ENCODE assay signal across 2 cellular contexts in the genomic region with DNA sequence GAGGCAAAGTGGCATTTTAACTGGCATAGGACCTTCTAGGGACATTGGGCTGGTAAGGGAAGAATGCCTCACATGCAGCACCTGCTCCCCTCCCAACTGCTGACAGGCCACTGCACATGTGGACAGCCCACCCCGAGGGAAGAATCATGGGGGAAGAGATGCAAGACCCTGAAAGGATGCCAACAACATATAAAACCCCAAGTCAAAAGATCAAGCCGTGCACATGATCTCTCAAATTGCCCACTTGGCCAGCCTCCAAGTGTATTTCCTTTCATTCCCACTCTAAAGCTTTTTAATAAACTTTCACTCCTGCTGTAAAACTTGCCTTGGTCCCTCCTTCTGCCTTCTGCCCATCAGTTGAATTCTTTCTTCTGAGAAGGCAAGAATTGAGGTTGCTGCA.
TF ChIP-seq lines count a peak whose summit lies in the region.

No MANE protein-coding gene starts in this region.

TF ChIP-seq in H1, 55 proteins besides CTCF, POLR2A, EP300 and RAD21 (continued from another document):
- TF ChIP-seq JUN (IDR thresholded peaks at IDR 0.05; ENCODE audit: low read depth, low read length), result no peak
- TF ChIP-seq, protein P1, sequence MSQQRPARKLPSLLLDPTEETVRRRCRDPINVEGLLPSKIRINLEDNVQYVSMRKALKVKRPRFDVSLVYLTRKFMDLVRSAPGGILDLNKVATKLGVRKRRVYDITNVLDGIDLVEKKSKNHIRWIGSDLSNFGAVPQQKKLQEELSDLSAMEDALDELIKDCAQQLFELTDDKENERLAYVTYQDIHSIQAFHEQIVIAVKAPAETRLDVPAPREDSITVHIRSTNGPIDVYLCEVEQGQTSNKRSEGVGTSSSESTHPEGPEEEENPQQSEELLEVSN (IDR thresholded peaks at IDR 0.05), result no peak
- TF ChIP-seq SP2 (IDR thresholded peaks at IDR 0.05; ENCODE audit: low read length), result no peak
- TF ChIP-seq FOSL1 (IDR thresholded peaks at IDR 0.05; ENCODE audit: insufficient read depth, low read depth, low read length), result no peak
- no peak for TF ChIP-seq POLR2AphosphoS5 (IDR thresholded peaks at IDR 0.05; ENCODE audit: low read depth, low read length)
- TF ChIP-seq SIN3A (conservative IDR thresholded peaks at IDR 0.05 in 1 of 2, IDR thresholded peaks at IDR 0.05 in 1 of 2; ENCODE audit: low read depth in 1 of 2, low read length in 2 of 2), result no peak
- no peak for TF ChIP-seq SP4 (IDR thresholded peaks at IDR 0.05; ENCODE audit: low read length)
- no peak for TF ChIP-seq SIRT6 (IDR thresholded peaks at IDR 0.05; ENCODE audit: low read length)
- no peak for TF ChIP-seq JUND (IDR thresholded peaks at IDR 0.05; ENCODE audit: low read length)
- TF ChIP-seq KDM5A (IDR thresholded peaks at IDR 0.05; ENCODE audit: low read length), result no peak
- no peak for TF ChIP-seq TAF7 (optimal IDR thresholded peaks at IDR 0.05; ENCODE audit: borderline replicate concordance, low read depth, low read length)
- TF ChIP-seq, protein P2, sequence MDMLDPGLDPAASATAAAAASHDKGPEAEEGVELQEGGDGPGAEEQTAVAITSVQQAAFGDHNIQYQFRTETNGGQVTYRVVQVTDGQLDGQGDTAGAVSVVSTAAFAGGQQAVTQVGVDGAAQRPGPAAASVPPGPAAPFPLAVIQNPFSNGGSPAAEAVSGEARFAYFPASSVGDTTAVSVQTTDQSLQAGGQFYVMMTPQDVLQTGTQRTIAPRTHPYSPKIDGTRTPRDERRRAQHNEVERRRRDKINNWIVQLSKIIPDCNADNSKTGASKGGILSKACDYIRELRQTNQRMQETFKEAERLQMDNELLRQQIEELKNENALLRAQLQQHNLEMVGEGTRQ (IDR thresholded peaks at IDR 0.05; ENCODE audit: low read length), result no peak
- no peak for TF ChIP-seq PHF8 (conservative IDR thresholded peaks at IDR 0.05; ENCODE audit: low read depth, low read length)
- no peak for TF ChIP-seq NRF1 (IDR thresholded peaks at IDR 0.05; ENCODE audit: low read depth, low read length)
- TF ChIP-seq TEAD4 (IDR thresholded peaks at IDR 0.05; ENCODE audit: low read depth, low read length), result no peak
- TF ChIP-seq SRF (IDR thresholded peaks at IDR 0.05; ENCODE audit: low read depth, low read length), result no peak
- no peak for TF ChIP-seq CBX5 (IDR thresholded peaks at IDR 0.05; ENCODE audit: low read depth, low read length)
TF ChIP-seq in H1: peak in this region for 0.

TF ChIP-seq in SK-N-SH, 30 proteins besides CTCF, POLR2A, EP300 and RAD21 (continued from another document):
- TF ChIP-seq RCOR1 (IDR thresholded peaks at IDR 0.05; ENCODE audit: low read length) (no peak), JUND (IDR thresholded peaks at IDR 0.05) (no peak), FOXJ3 (CRISPR knock-in tag; IDR thresholded peaks at IDR 0.05) (no peak), TEAD4 (IDR thresholded peaks at IDR 0.05; ENCODE audit: borderline replicate concordance, insufficient read depth) (no peak), RFX5 (IDR thresholded peaks at IDR 0.05; ENCODE audit: low read length) (no peak), GABPA (IDR thresholded peaks at IDR 0.05; ENCODE audit: low read depth) (no peak), CHD2 (IDR thresholded peaks at IDR 0.05; ENCODE audit: low read length, partially characterized antibody) (no peak), MEF2A (IDR thresholded peaks at IDR 0.05; ENCODE audit: borderline replicate concordance, low read depth) (no peak), NFIC (IDR thresholded peaks at IDR 0.05; ENCODE audit: borderline replicate concordance) (no peak), TAF1 (IDR thresholded peaks at IDR 0.05; ENCODE audit: borderline replicate concordance, low read depth, low read length) (no peak), SIN3A (IDR thresholded peaks at IDR 0.05; ENCODE audit: borderline replicate concordance, low read depth, low read length) (no peak)
- TF ChIP-seq, protein P3, sequence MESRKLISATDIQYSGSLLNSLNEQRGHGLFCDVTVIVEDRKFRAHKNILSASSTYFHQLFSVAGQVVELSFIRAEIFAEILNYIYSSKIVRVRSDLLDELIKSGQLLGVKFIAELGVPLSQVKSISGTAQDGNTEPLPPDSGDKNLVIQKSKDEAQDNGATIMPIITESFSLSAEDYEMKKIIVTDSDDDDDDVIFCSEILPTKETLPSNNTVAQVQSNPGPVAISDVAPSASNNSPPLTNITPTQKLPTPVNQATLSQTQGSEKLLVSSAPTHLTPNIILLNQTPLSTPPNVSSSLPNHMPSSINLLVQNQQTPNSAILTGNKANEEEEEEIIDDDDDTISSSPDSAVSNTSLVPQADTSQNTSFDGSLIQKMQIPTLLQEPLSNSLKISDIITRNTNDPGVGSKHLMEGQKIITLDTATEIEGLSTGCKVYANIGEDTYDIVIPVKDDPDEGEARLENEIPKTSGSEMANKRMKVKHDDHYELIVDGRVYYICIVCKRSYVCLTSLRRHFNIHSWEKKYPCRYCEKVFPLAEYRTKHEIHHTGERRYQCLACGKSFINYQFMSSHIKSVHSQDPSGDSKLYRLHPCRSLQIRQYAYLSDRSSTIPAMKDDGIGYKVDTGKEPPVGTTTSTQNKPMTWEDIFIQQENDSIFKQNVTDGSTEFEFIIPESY (IDR thresholded peaks at IDR 0.05; ENCODE audit: borderline replicate concordance, low read depth), result no peak
- TF ChIP-seq, protein P4, sequence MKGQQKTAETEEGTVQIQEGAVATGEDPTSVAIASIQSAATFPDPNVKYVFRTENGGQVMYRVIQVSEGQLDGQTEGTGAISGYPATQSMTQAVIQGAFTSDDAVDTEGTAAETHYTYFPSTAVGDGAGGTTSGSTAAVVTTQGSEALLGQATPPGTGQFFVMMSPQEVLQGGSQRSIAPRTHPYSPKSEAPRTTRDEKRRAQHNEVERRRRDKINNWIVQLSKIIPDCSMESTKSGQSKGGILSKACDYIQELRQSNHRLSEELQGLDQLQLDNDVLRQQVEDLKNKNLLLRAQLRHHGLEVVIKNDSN (IDR thresholded peaks at IDR 0.05; ENCODE audit: borderline replicate concordance, low read depth), result no peak
- TF ChIP-seq, protein P5, sequence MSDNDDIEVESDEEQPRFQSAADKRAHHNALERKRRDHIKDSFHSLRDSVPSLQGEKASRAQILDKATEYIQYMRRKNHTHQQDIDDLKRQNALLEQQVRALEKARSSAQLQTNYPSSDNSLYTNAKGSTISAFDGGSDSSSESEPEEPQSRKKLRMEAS (IDR thresholded peaks at IDR 0.05; ENCODE audit: low read depth), result no peak
- TF ChIP-seq, protein P6, sequence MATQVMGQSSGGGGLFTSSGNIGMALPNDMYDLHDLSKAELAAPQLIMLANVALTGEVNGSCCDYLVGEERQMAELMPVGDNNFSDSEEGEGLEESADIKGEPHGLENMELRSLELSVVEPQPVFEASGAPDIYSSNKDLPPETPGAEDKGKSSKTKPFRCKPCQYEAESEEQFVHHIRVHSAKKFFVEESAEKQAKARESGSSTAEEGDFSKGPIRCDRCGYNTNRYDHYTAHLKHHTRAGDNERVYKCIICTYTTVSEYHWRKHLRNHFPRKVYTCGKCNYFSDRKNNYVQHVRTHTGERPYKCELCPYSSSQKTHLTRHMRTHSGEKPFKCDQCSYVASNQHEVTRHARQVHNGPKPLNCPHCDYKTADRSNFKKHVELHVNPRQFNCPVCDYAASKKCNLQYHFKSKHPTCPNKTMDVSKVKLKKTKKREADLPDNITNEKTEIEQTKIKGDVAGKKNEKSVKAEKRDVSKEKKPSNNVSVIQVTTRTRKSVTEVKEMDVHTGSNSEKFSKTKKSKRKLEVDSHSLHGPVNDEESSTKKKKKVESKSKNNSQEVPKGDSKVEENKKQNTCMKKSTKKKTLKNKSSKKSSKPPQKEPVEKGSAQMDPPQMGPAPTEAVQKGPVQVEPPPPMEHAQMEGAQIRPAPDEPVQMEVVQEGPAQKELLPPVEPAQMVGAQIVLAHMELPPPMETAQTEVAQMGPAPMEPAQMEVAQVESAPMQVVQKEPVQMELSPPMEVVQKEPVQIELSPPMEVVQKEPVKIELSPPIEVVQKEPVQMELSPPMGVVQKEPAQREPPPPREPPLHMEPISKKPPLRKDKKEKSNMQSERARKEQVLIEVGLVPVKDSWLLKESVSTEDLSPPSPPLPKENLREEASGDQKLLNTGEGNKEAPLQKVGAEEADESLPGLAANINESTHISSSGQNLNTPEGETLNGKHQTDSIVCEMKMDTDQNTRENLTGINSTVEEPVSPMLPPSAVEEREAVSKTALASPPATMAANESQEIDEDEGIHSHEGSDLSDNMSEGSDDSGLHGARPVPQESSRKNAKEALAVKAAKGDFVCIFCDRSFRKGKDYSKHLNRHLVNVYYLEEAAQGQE (IDR thresholded peaks at IDR 0.05; ENCODE audit: low read depth, low read length), result no peak
- TF ChIP-seq, protein P7, sequence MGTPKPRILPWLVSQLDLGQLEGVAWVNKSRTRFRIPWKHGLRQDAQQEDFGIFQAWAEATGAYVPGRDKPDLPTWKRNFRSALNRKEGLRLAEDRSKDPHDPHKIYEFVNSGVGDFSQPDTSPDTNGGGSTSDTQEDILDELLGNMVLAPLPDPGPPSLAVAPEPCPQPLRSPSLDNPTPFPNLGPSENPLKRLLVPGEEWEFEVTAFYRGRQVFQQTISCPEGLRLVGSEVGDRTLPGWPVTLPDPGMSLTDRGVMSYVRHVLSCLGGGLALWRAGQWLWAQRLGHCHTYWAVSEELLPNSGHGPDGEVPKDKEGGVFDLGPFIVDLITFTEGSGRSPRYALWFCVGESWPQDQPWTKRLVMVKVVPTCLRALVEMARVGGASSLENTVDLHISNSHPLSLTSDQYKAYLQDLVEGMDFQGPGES (IDR thresholded peaks at IDR 0.05; ENCODE audit: low read depth, low read length), result no peak
TF ChIP-seq in SK-N-SH: peak in this region for 0.
